ENCODE assay signal across 8 cellular contexts in the genomic region with DNA sequence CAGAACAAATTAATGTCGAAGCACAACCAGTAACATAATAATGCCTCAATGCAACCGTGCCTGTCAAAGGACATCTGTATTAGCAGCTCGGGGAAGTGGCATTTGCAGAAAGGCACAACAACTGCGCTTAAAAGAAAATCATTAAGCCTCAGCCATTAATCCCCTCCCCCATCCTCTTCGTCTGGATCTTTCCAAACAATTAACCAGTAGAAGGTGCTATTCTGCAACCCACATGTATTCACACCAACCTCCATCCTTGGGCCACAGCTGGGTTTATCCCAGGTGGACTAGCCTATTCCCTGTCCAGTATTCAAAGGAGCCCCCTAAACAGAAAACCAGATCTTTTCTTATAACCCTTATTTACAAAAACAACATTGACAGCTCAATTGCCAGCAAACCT. TPM values are rescaled to one million over a fixed set of nuclear protein-coding genes. Genes with fewer than 3 reads are reported as not detected.
DNase-seq lines count a peak whose midpoint lies in the region; ATAC-seq, FAIRE-seq and TF ChIP-seq lines count a peak whose summit lies in the region.

No MANE protein-coding gene starts in this region.

- FAIRE-seq in bronchial epithelial cell (lab: Jason Lieb, UNC) (no peak), RCC 7860 (lab: Jason Lieb, UNC) (no peak)

- no peaks in the 10 kb centered on the region for H3K27me3 Mint-ChIP-seq in Caco-2 (ENCODE audit: insufficient read depth, unreplicated experiment)
- no peaks in the 10 kb centered on the region for H3K27me3 Mint-ChIP-seq in naive thymus-derived CD8-positive, alpha-beta T cell

- TF ChIP-seq CTCF in Caco-2 (IDR thresholded peaks at IDR 0.05; ENCODE audit: insufficient read depth in 1 of 2, low read depth in 1 of 2, low read length in 1 of 2, severe bottlenecking in 1 of 2, unreplicated experiment in 1 of 2) (peak in 1 of 2 experiments; percentile 21), bronchial epithelial cell (IDR thresholded peaks at IDR 0.05; ENCODE audit: insufficient read depth, low read length, severe bottlenecking) (peak; percentile 35)

- H3K27ac Mint-ChIP-seq in Caco-2 (ENCODE audit: unreplicated experiment) = peak overlapping the region; percentile 92
- H3K27ac Mint-ChIP-seq in naive thymus-derived CD8-positive, alpha-beta T cell = peak overlapping the region in 3 of 10 donors; percentile 7 to 91 (median 57)

- H3K36me3 Mint-ChIP-seq in Caco-2 (ENCODE audit: insufficient read depth, unreplicated experiment) = peaks cover 18% of the 10 kb centered on the region
- no peaks in the 10 kb centered on the region for H3K36me3 Mint-ChIP-seq in naive thymus-derived CD8-positive, alpha-beta T cell

- peaks cover 33% of the 10 kb centered on the region for H3K4me1 Mint-ChIP-seq in Caco-2 (ENCODE audit: low read depth, unreplicated experiment)
- H3K4me1 Mint-ChIP-seq in naive thymus-derived CD8-positive, alpha-beta T cell = peaks cover 31 to 54% (median 50%) of the 10 kb centered on the region in 4 donors

- intact Hi-C loops in Caco-2 (cut with micrococcal nuclease; ENCODE audit: unreplicated experiment) = no loop called here

- H3K9me3 ChIP-seq in Caco-2 = no peaks in the 10 kb centered on the region

- DNase-seq in Caco-2 (peak in 1 of 2 experiments; percentile 20), HT-29 (ENCODE audit: low spot score) (peak; percentile 41), bronchial epithelial cell (ENCODE audit: low read depth) (peak; percentile 39), SKM-1 (lab: John Stamatoyannopoulos, UW; ENCODE audit: unreplicated experiment) (no peak), RCC 7860 (ENCODE audit: low spot score) (no peak)
- no peak for DNase-seq in naive thymus-derived CD8-positive, alpha-beta T cell
- DNase-seq in activated CD4-positive, alpha-beta T cell treated with anti-CD3 and anti-CD28 coated beads, Interleukin-2, amount 50 U/mL, for 4 hours = no peak

- no TSS peak for BruUV-seq in Caco-2 (replicated peaks; lab: Mats Ljungman, UMichigan)

- H3K36me3 ChIP-seq in Caco-2 (ENCODE audit: control insufficient read depth, insufficient read depth, low read length) (no peaks in the 10 kb centered on the region), bronchial epithelial cell (ENCODE audit: control insufficient read depth, insufficient read depth, low read length) (no peaks in the 10 kb centered on the region)

- no peaks in the 10 kb centered on the region for H3K9me3 Mint-ChIP-seq in Caco-2 (ENCODE audit: unreplicated experiment)
- H3K9me3 Mint-ChIP-seq in naive thymus-derived CD8-positive, alpha-beta T cell = no peaks in the 10 kb centered on the region

- CTCF ChIA-PET in Caco-2 (lab: Charles Lee) = interaction anchor here (0.5 to 1.9 kb wide), 2 partner anchors 13 to 34 kb away, joined by 4 to 10 read pairs; no protein-coding TSS in a partner anchor

- POLR2A ChIA-PET in Caco-2 (lab: Charles Lee) = interaction anchor here (0.6 kb wide), 1 partner anchor 30 kb away, joined by 3 read pairs; no protein-coding TSS in a partner anchor
- POLR2A ChIA-PET in naive thymus-derived CD8-positive, alpha-beta T cell (lab: Charles Lee) = interaction anchor here (0.8 kb wide), 1 partner anchor 9 kb away, joined by 5 read pairs; no protein-coding TSS in a partner anchor

- H3K4me1 ChIP-seq in Caco-2 = peaks cover 9% of the 10 kb centered on the region; the same call in 1 of the 2 replicates

- H3K4me3 Mint-ChIP-seq in Caco-2 (ENCODE audit: unreplicated experiment) = peak overlapping the region; percentile 92
- H3K4me3 Mint-ChIP-seq in naive thymus-derived CD8-positive, alpha-beta T cell = peak overlapping the region in 7 of 10 donors; percentile 24 to 96 (median 56)

- no peak overlapping the region for H3K4me3 ChIP-seq in Caco-2 (ENCODE audit: low read depth, low read length)
- no peak overlapping the region for H3K4me3 ChIP-seq in bronchial epithelial cell (ENCODE audit: low read depth, low read length)

- ATAC-seq in naive thymus-derived CD8-positive, alpha-beta T cell = no peak
- ATAC-seq in GM19452 (IDR thresholded peaks at IDR 0.05; ENCODE audit: unreplicated experiment) = no peak

- H3K27me3 ChIP-seq in Caco-2 (replicated peaks; ENCODE audit: control insufficient read depth, insufficient read depth, low read length) (no peaks in the 10 kb centered on the region), bronchial epithelial cell (ENCODE audit: control insufficient read depth, insufficient read depth, low read length) (no peaks in the 10 kb centered on the region)

RNA-seq across cellular contexts. Expression of a gene that starts 2.6 kb away (rescaled TPM):
- total RNA-seq in Caco-2 (2022) (85.2 and 91.1 TPM in 2 replicates), bronchial epithelial cell (19.2 and 22.7 TPM in 2 replicates)
- total RNA-seq in HT-29 (2014; rRNA removed; shearing (Covaris generic)) = 35.5 and 37.1 TPM in 2 replicates
- 10 to 100 TPM; 79.6 to 84.2 TPM for total RNA-seq in naive thymus-derived CD8-positive, alpha-beta T cell
- polyA plus RNA-seq in naive thymus-derived CD8-positive, alpha-beta T cell = 1 to 10 TPM; 4.1 to 8.8 (median 4.9) TPM

Comparison
In these comparisons a context has a peak if more than half of its experiments do, and no peak if none do; other contexts are left out.
1. DNase-seq: peak in HT-29 (single experiment) and bronchial epithelial cell (single experiment); none in naive thymus-derived CD8-positive, alpha-beta T cell (0 of 10), SKM-1 (single experiment), activated CD4-positive, alpha-beta T cell treated with anti-CD3 and anti-CD28 coated beads, Interleukin-2, amount 50 U/mL, for 4 hours (0 of 2) and RCC 7860 (single experiment).